In the genomic region with DNA sequence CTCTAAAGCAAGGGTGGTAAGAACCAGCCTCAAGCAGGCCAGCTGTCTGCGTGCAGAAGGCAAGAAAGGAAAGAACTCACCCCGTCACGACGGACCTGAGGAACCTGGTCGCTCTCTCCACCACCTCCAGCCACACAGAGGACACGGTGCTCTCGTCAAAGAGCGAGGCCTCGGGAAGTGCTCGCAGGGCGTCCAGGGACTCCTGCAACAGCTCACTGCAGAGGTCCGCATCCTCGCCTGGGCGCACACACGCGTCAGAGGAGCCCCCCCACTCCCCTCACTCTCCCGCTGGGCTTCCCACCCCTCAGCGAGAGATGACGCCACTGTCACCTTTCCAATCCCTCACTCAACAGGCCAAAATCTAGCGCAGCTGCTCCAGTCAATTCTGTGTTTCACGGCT, we compare ENCODE assay signal across 25 cellular contexts.
"Had no signal": no experiment of that assay in that cellular context is flagged by ENCODE, and none has a peak within 500 bp of the region (broad histone marks: within the 10 kb centered on the region; RNA-seq: fewer than 3 reads in every experiment).

No MANE protein-coding gene starts in this region.

- FAIRE-seq: bronchial epithelial cell had no signal

- H3K4me3 ChIP-seq: SJCRH30 had no signal

- H3K27ac ChIP-seq: SJCRH30 had no signal

- H3K9me3 Mint-ChIP-seq: activated CD4-positive, alpha-beta T cell treated with anti-CD3 and anti-CD28 coated beads, Interleukin-2, amount 10 ng/mL, durations not matched to agents 24 days and 14 days; activated naive CD4-positive, alpha-beta T cell treated with anti-CD3 and anti-CD28 coated beads, Interleukin-2, amount 50 U/mL, for 24 hours; activated T-cell treated with anti-CD3 and anti-CD28 coated beads, Interleukin-2, amount 50 U/mL, for 24 hours; activated T-helper 1 cell treated with anti-CD3 and anti-CD28 coated beads, Interleukin-12 subunit alpha, Interleukin-12 subunit beta, Interleukin-2, Interleukin-4 antibody, amounts not matched to agents 30 ng/mL and 10 ng/mL and 1 ng/mL, durations not matched to agents 14 hours and 24 hours and 36 hours; central memory CD8-positive, alpha-beta T cell had no signal

- H3K27ac Mint-ChIP-seq: activated CD4-positive, alpha-beta T cell treated with anti-CD3 and anti-CD28 coated beads, Interleukin-2, amount 10 ng/mL, durations not matched to agents 24 days and 14 days; activated CD8-positive, alpha-beta memory T cell treated with anti-CD3 and anti-CD28 coated beads, Interleukin-2, amount 10 ng/mL, durations not matched to agents 7 days and 5 days; activated naive CD4-positive, alpha-beta T cell treated with anti-CD3 and anti-CD28 coated beads, Interleukin-2, amount 50 U/mL, for 24 hours; activated T-cell treated with anti-CD3 and anti-CD28 coated beads, Interleukin-2, amount 50 U/mL, for 24 hours; activated T-helper 1 cell treated with anti-CD3 and anti-CD28 coated beads, Interleukin-12 subunit alpha, Interleukin-12 subunit beta, Interleukin-2, Interleukin-4 antibody, amounts not matched to agents 30 ng/mL and 10 ng/mL and 1 ng/mL, durations not matched to agents 14 hours and 24 hours and 36 hours had no signal

- H3K27me3 ChIP-seq: SJCRH30 had no signal

- H3K9me3 ChIP-seq: SJCRH30 had no signal

- H3K4me3 Mint-ChIP-seq: activated CD4-positive, alpha-beta T cell treated with anti-CD3 and anti-CD28 coated beads, Interleukin-2, amount 10 ng/mL, durations not matched to agents 24 days and 14 days; activated CD8-positive, alpha-beta memory T cell treated with anti-CD3 and anti-CD28 coated beads, Interleukin-2, amount 10 ng/mL, durations not matched to agents 7 days and 5 days; activated naive CD4-positive, alpha-beta T cell treated with anti-CD3 and anti-CD28 coated beads, Interleukin-2, amount 50 U/mL, for 24 hours; activated T-cell treated with anti-CD3 and anti-CD28 coated beads, Interleukin-2, amount 50 U/mL, for 24 hours; activated T-helper 1 cell treated with anti-CD3 and anti-CD28 coated beads, Interleukin-12 subunit alpha, Interleukin-12 subunit beta, Interleukin-2, Interleukin-4 antibody, amounts not matched to agents 30 ng/mL and 10 ng/mL and 1 ng/mL, durations not matched to agents 14 hours and 24 hours and 36 hours; central memory CD8-positive, alpha-beta T cell had no signal

- H3K4me1 ChIP-seq: SJCRH30 had no signal

- DNase-seq: activated CD4-positive, alpha-beta T cell treated with anti-CD3 and anti-CD28 coated beads, Interleukin-2, amount 10 ng/mL, durations not matched to agents 24 days and 14 days; activated CD4-positive, alpha-beta T cell treated with anti-CD3 and anti-CD28 coated beads, Interleukin-2, amount 50 U/mL, for 48 hours; activated CD4-positive, CD25-positive, alpha-beta regulatory T cell treated with anti-CD3 and anti-CD28 coated beads, Interleukin-2, amount 50 U/mL, for 72 hours; activated CD8-positive, alpha-beta memory T cell treated with anti-CD3 and anti-CD28 coated beads, Interleukin-2, amount 10 ng/mL, durations not matched to agents 7 days and 5 days; activated effector memory CD4-positive, alpha-beta T cell treated with Interleukin-2 at 50 U/mL for 16 hours; activated naive CD4-positive, alpha-beta T cell; activated T-cell treated with anti-CD3 and anti-CD28 coated beads, Interleukin-2, amount 50 U/mL, for 24 hours; aorta; Karpas-422; MM.1S; NCI-H1105; NCI-H1436; NCI-H1694 treated with DMSO at 0.1 percent for 48 hours; NCI-H2081; NCI-H446; NCI-H524; RPMI8226; SJCRH30; SW 1271 had no signal

- H3K27me3 Mint-ChIP-seq: activated CD4-positive, alpha-beta T cell treated with anti-CD3 and anti-CD28 coated beads, Interleukin-2, amount 10 ng/mL, durations not matched to agents 24 days and 14 days; activated CD8-positive, alpha-beta memory T cell treated with anti-CD3 and anti-CD28 coated beads, Interleukin-2, amount 10 ng/mL, durations not matched to agents 7 days and 5 days; activated naive CD4-positive, alpha-beta T cell treated with anti-CD3 and anti-CD28 coated beads, Interleukin-2, amount 50 U/mL, for 24 hours; activated T-cell treated with anti-CD3 and anti-CD28 coated beads, Interleukin-2, amount 50 U/mL, for 24 hours; central memory CD8-positive, alpha-beta T cell had no signal

- ATAC-seq: activated CD8-positive, alpha-beta memory T cell treated with anti-CD3 and anti-CD28 coated beads, Interleukin-2, amount 10 ng/mL, durations not matched to agents 7 days and 5 days; Panc1; SK-N-SH treated with all-trans-retinoic acid at 6 μM for 48 hours had no signal

- H3K4me1 Mint-ChIP-seq: activated CD4-positive, alpha-beta T cell treated with anti-CD3 and anti-CD28 coated beads, Interleukin-2, amount 10 ng/mL, durations not matched to agents 24 days and 14 days; activated CD8-positive, alpha-beta memory T cell treated with anti-CD3 and anti-CD28 coated beads, Interleukin-2, amount 10 ng/mL, durations not matched to agents 7 days and 5 days; activated naive CD4-positive, alpha-beta T cell treated with anti-CD3 and anti-CD28 coated beads, Interleukin-2, amount 50 U/mL, for 24 hours; central memory CD8-positive, alpha-beta T cell had no signal
